ENCODE assay signal across 8 cellular contexts in genomic region chr5:43313854-43314457, GRCh38. TPM values are rescaled to one million over a fixed set of nuclear protein-coding genes. Genes with fewer than 3 reads are reported as not detected.
DNase-seq lines count a peak whose midpoint lies in the region; ATAC-seq and TF ChIP-seq lines count a peak whose summit lies in the region.

No MANE protein-coding gene starts in this region.

- peaks cover 46% of the 10 kb centered on the region for H3K4me1 Mint-ChIP-seq in type B pancreatic cell (ENCODE audit: unreplicated experiment)

- 16% methylated on average over 8 of the region's 8 CpGs for WGBS in right lobe of liver (ENCODE audit: insufficient coverage, low coverage, low lambda C conversion rate, missing lambda C conversion rate)

- peaks cover 5% of the 10 kb centered on the region for H3K9me3 Mint-ChIP-seq in type B pancreatic cell

- peaks cover 10% of the 10 kb centered on the region for H3F3A ChIP-seq in MM.1S (ENCODE audit: insufficient read depth, low read length)

- H3K4me3 ChIP-seq in MM.1S (ENCODE audit: low read length) (peak overlapping the region; percentile 47), right lobe of liver (peak overlapping the region in 2 of 3 donors; percentile 28 to 43)

- H3K27ac Mint-ChIP-seq in type B pancreatic cell = peak overlapping the region; percentile 96

- peaks cover 4% of the 10 kb centered on the region for H3K36me3 Mint-ChIP-seq in type B pancreatic cell

- TF ChIP-seq CTCF in MM.1S (IDR thresholded peaks at IDR 0.05; ENCODE audit: low read length) (no peak), right lobe of liver (IDR thresholded peaks at IDR 0.05) (no peak), type B pancreatic cell (conservative IDR thresholded peaks at IDR 0.05) (no peak)

- no peaks in the 10 kb centered on the region for H3K27me3 ChIP-seq in MM.1S (replicated peaks; ENCODE audit: insufficient read depth, low read length)
- no peaks in the 10 kb centered on the region for H3K27me3 ChIP-seq in right lobe of liver

- DNase-seq in DMS 273 (lab: John Stamatoyannopoulos, UW; ENCODE audit: unreplicated experiment) (peak; percentile 73), MM.1S (peak; percentile 18), right lobe of liver (no peak), type B pancreatic cell (ENCODE audit: extremely low spot score, unreplicated experiment) (no peak), cerebellar nuclear complex (lab: John Stamatoyannopoulos, UW) (no peak)
- no peak for DNase-seq in effector CD8-positive, alpha-beta T cell (lab: John Stamatoyannopoulos, UW)

- H2AFZ ChIP-seq in MM.1S (ENCODE audit: low read length) = peak overlapping the region; percentile 75

- intact Hi-C loops in right lobe of liver (cut with DNase I) = no loop called here

- no peak for TF ChIP-seq POLR2A in right lobe of liver (IDR thresholded peaks at IDR 0.05)

- peaks cover 42% of the 10 kb centered on the region for H3K79me2 ChIP-seq in MM.1S (ENCODE audit: low read length)

- H3K36me3 ChIP-seq in MM.1S (replicated peaks; ENCODE audit: insufficient read depth, low read length) (0 out of 2 replicates have a peak, but pooled peaks cover 3% of the 10 kb centered on the region), right lobe of liver (no peaks in the 10 kb centered on the region)

- peak overlapping the region; percentile 5; the same call in 1 of the 2 replicates for H3K9ac ChIP-seq in MM.1S (ENCODE audit: low read length)

- ATAC-seq in right lobe of liver = no peak
- no peak for ATAC-seq in HG03039 (IDR thresholded peaks at IDR 0.05; ENCODE audit: unreplicated experiment)

- H3K9me2 ChIP-seq in MM.1S (replicated peaks; ENCODE audit: insufficient read depth, low read length) = no peaks in the 10 kb centered on the region

- peak overlapping the region; percentile 51 for H3K4me2 ChIP-seq in MM.1S (ENCODE audit: low read depth, low read length)

- H3K4me1 ChIP-seq in MM.1S (ENCODE audit: low read length) = peaks cover 10% of the 10 kb centered on the region
- H3K4me1 ChIP-seq in right lobe of liver = peaks cover 0 to 38% (median 9%) of the 10 kb centered on the region in 4 donors

- H3K9me3 ChIP-seq in MM.1S (replicated peaks; ENCODE audit: insufficient read depth, low read length) = no peaks in the 10 kb centered on the region
- no peaks in the 10 kb centered on the region for H3K9me3 ChIP-seq in right lobe of liver

- H3K27ac ChIP-seq in MM.1S (ENCODE audit: low read length) = peak overlapping the region; percentile 56
- peak overlapping the region; percentile 67 for H3K27ac ChIP-seq in angular gyrus (ENCODE audit: low read depth, low read length)
- H3K27ac ChIP-seq in right lobe of liver = peak overlapping the region; percentile 60 to 79 (median 71)

- H4K20me1 ChIP-seq in MM.1S (ENCODE audit: insufficient read depth, low read length) = 0 out of 2 replicates have a peak, but pooled peaks cover 6% of the 10 kb centered on the region

- no peaks in the 10 kb centered on the region for H3K27me3 Mint-ChIP-seq in type B pancreatic cell

- peak overlapping the region; percentile 99 for H3K4me3 Mint-ChIP-seq in type B pancreatic cell

RNA-seq across cellular contexts. Expression of gene HMGCS1, which starts 0.7 kb away (rescaled TPM):
- total RNA-seq in right lobe of liver (100 to 1,000 TPM in 2 of 6 experiments, 10 to 100 TPM in 4; 27.9 to 341 (median 62.0) TPM), type B pancreatic cell (ENCODE audit: low replicate concordance) (128 and 148 TPM in 2 replicates)

Comparison
In these comparisons a context has a peak if more than half of its experiments do, and no peak if none do; other contexts are left out.
1. DNase-seq: peak in DMS 273 (single experiment) and MM.1S (single experiment); none in right lobe of liver (0 of 3), type B pancreatic cell (single experiment), effector CD8-positive, alpha-beta T cell (single experiment) and cerebellar nuclear complex (0 of 2).
2. Peak in every context shown above with its lines, with median percentiles within 50 percentile points of each other: H3K27ac ChIP-seq.